Comparison of ENCODE assay signal across 2 cellular contexts in genomic region chr5:6642655-6643054, GRCh38.
A peak's percentile ranks its signal among the peaks of the same experiment; 100 is the strongest.
TF ChIP-seq lines count a peak whose summit lies in the region.

No MANE protein-coding gene starts in this region.

TF ChIP-seq in A549, 52 proteins besides CTCF, POLR2A, EP300 and RAD21:
- TF ChIP-seq, protein P1, sequence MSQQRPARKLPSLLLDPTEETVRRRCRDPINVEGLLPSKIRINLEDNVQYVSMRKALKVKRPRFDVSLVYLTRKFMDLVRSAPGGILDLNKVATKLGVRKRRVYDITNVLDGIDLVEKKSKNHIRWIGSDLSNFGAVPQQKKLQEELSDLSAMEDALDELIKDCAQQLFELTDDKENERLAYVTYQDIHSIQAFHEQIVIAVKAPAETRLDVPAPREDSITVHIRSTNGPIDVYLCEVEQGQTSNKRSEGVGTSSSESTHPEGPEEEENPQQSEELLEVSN (IDR thresholded peaks at IDR 0.05; ENCODE audit: borderline replicate concordance, low read depth), result no peak
- TF ChIP-seq NFE2L2 (conservative IDR thresholded peaks at IDR 0.05; ENCODE audit: low read length) (no peak), RCOR1 (IDR thresholded peaks at IDR 0.05; ENCODE audit: low read depth, low read length) (no peak), MAFK (IDR thresholded peaks at IDR 0.05; ENCODE audit: partially characterized antibody) (peak; percentile 88), PHF8 (IDR thresholded peaks at IDR 0.05; ENCODE audit: borderline replicate concordance, low read depth) (no peak), RFX5 (IDR thresholded peaks at IDR 0.05) (no peak)

TF ChIP-seq in IMR-90, 13 proteins besides CTCF, POLR2A, EP300 and RAD21:
- TF ChIP-seq MAFK (IDR thresholded peaks at IDR 0.05; ENCODE audit: low read depth, low read length) (peak; percentile 77), CHD1 (IDR thresholded peaks at IDR 0.05; ENCODE audit: low read depth, low read length) (no peak)
